Comparison of ENCODE assay signal across 10 cellular contexts in the genomic region with DNA sequence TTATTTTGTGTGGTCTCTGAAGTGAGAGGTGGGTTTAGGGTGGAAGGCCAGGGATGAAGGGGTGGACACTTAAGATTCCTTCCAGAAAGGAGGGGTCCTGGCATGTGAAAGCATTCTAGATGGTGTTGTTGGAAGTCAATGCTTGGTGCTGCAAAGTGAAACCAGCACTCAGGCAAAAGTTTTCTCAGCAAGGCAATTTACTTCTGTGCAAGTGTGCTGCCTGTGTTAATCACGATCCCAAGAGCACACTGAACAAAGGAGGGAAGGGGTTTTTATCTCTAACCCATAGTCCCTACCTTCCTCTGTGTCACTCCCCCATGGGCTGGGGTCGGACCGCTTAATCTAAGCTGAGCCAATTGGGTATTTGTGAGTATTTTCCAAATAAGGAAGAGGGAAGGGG. TPM values are rescaled to one million over a fixed set of nuclear protein-coding genes. Genes with fewer than 3 reads are reported as not detected.
DNase-seq lines count a peak whose midpoint lies in the region; ATAC-seq, FAIRE-seq and TF ChIP-seq lines count a peak whose summit lies in the region.
"Had no signal": no experiment of that assay in that cellular context is flagged by ENCODE, and none has a peak within 500 bp of the region (broad histone marks: within the 10 kb centered on the region; RNA-seq: fewer than 3 reads in every experiment).

No MANE protein-coding gene starts in this region.

- DNase-seq in HFFc6 = no peak
- no peak for DNase-seq in GM12878 (ENCODE audit: low read depth, low spot score)
- DNase-seq in NCI-H510A (lab: John Stamatoyannopoulos, UW) = no peak
- DNase-seq in effector memory CD4-positive, alpha-beta T cell = no peak
- DNase-seq: activated CD4-positive, CD25-positive, alpha-beta regulatory T cell treated with anti-CD3 and anti-CD28 coated beads, Interleukin-2, amount 50 U/mL, for 72 hours; NCI-H1417 treated with DMSO at 0.1 percent for 48 hours had no signal

- H3K4me2 ChIP-seq in GM12878 (ENCODE audit: control insufficient read depth, insufficient read depth) = peak overlapping the region; percentile 79; the same call in 1 of the 2 replicates

- peaks cover 52% of the 10 kb centered on the region for H3K79me2 ChIP-seq in ACC112 (ENCODE audit: control insufficient read depth, insufficient read depth, low read length, unreplicated experiment)
- H3K79me2 ChIP-seq in GM12878 (ENCODE audit: control insufficient read depth, insufficient read depth, low read length) = peaks cover 14% of the 10 kb centered on the region

- TF ChIP-seq EP300 in GM12878 (IDR thresholded peaks at IDR 0.05; ENCODE audit: borderline replicate concordance in 1 of 2, control insufficient read depth in 1 of 2, low read depth in 2 of 2, low read length in 2 of 2) = no peak

- TF ChIP-seq CTCF in HFFc6 (IDR thresholded peaks at IDR 0.05) (no peak), GM12878 (IDR thresholded peaks at IDR 0.05 in 2 of 3, conservative IDR thresholded peaks at IDR 0.05 in 1 of 3; ENCODE audit: control insufficient read depth in 2 of 3, extremely low read depth in 1 of 3, insufficient read depth in 1 of 3, low read depth in 3 of 3, low read length in 3 of 3) (no peak)

- intact Hi-C loops in GM12878 (cut with micrococcal nuclease; ENCODE audit: unreplicated experiment) = no loop called here

- peaks cover 16% of the 10 kb centered on the region for H3K4me1 Mint-ChIP-seq in HFFc6 (ENCODE audit: low read depth)

- H2AFZ ChIP-seq in ACC112 (ENCODE audit: low read length, unreplicated experiment) (no peak overlapping the region), GM12878 (ENCODE audit: control insufficient read depth, low read depth, low read length) (no peak overlapping the region)

- no peak for TF ChIP-seq RAD21 in GM12878 (IDR thresholded peaks at IDR 0.05; ENCODE audit: insufficient read depth, low read depth, low read length)

- H3K27ac ChIP-seq in ACC112 (ENCODE audit: low read depth, low read length) (no peak overlapping the region), GM12878 (ENCODE audit: control insufficient read depth, insufficient read depth) (no peak overlapping the region), muscle layer of colon (ENCODE audit: low read depth, low read length) (no peak overlapping the region)
- no peak overlapping the region for H3K27ac ChIP-seq in effector memory CD4-positive, alpha-beta T cell (ENCODE audit: insufficient read depth, low read length, poor library complexity, severe bottlenecking)

- RAD21 ChIA-PET in GM12878 (lab: Charles Lee; ENCODE audit: unreplicated experiment) = no interaction called here

- H3K4me3 ChIP-seq in ACC112 (ENCODE audit: low read depth, low read length) (peak overlapping the region; percentile 93), GM12878 (peak overlapping the region; percentile 88; the same call in 1 of the 2 replicates), muscle layer of colon (ENCODE audit: low read depth in 1 of 2, low read length in 2 of 2) (peak overlapping the region; percentile 2 to 94)
- H3K4me3 ChIP-seq in effector memory CD4-positive, alpha-beta T cell (ENCODE audit: insufficient read depth, low read depth, low read length, poor library complexity, severe bottlenecking) = no peak overlapping the region

- H4K20me1 ChIP-seq in GM12878 (ENCODE audit: control insufficient read depth, insufficient read depth) = no peaks in the 10 kb centered on the region

- H3K4me1 ChIP-seq in ACC112 (ENCODE audit: control insufficient read depth, insufficient read depth, low read length, unreplicated experiment) = no peaks in the 10 kb centered on the region
- H3K4me1 ChIP-seq in GM12878 (ENCODE audit: control insufficient read depth, insufficient read depth, low read length) = no peaks in the 10 kb centered on the region
- H3K4me1 ChIP-seq in muscle layer of colon (ENCODE audit: insufficient read depth, low read length) = peaks cover 15% of the 10 kb centered on the region
- H3K4me1 ChIP-seq in effector memory CD4-positive, alpha-beta T cell (ENCODE audit: control insufficient read depth, insufficient read depth, low read length, poor library complexity, severe bottlenecking) = peaks cover 12% of the 10 kb centered on the region

- H3K9me3 Mint-ChIP-seq in HFFc6 = peaks cover 65% of the 10 kb centered on the region

- peaks cover 54% of the 10 kb centered on the region for H3K36me3 ChIP-seq in ACC112 (ENCODE audit: insufficient read depth, low read length)
- peaks cover 6 to 23% of the 10 kb centered on the region in 2 experiments for H3K36me3 ChIP-seq in GM12878 (ENCODE audit: control insufficient read depth in 2 of 2, insufficient read depth in 2 of 2, low read length in 1 of 2)
- H3K36me3 ChIP-seq in muscle layer of colon (ENCODE audit: insufficient read depth, low read length) = peaks cover 46% of the 10 kb centered on the region
- peaks cover 51% of the 10 kb centered on the region for H3K36me3 ChIP-seq in effector memory CD4-positive, alpha-beta T cell (ENCODE audit: control insufficient read depth, insufficient read depth, low read length)

- no peak for FAIRE-seq in GM12878 (lab: Jason Lieb, UNC)

- peaks cover 4% of the 10 kb centered on the region for H3K27me3 Mint-ChIP-seq in HFFc6 (ENCODE audit: insufficient read depth)

- no peaks in the 10 kb centered on the region for H3K27me3 ChIP-seq in ACC112 (ENCODE audit: insufficient read depth, low read length)
- H3K27me3 ChIP-seq in GM12878 (replicated peaks in 1 of 2; ENCODE audit: control insufficient read depth in 2 of 2, insufficient read depth in 2 of 2, low read length in 1 of 2) = no peaks in the 10 kb centered on the region
- no peaks in the 10 kb centered on the region for H3K27me3 ChIP-seq in muscle layer of colon (ENCODE audit: control insufficient read depth in 1 of 2, insufficient read depth in 2 of 2, low read length in 2 of 2)
- H3K27me3 ChIP-seq in effector memory CD4-positive, alpha-beta T cell (replicated peaks; ENCODE audit: control insufficient read depth, insufficient read depth, low read length, poor library complexity, severe bottlenecking) = no peaks in the 10 kb centered on the region

- BruUV-seq in GM12878 (replicated peaks; lab: Mats Ljungman, UMichigan) = no TSS peak

- SMC1A ChIA-PET in GM12878 (lab: Charles Lee; ENCODE audit: uncharacterized antibody, unreplicated experiment) = no interaction called here

- peaks cover 69% of the 10 kb centered on the region for H3K36me3 Mint-ChIP-seq in HFFc6 (ENCODE audit: low read depth)

- H3K4me3 Mint-ChIP-seq in HFFc6 = peak overlapping the region; percentile 90

- peak overlapping the region; percentile 50; the same call in 1 of the 2 replicates for H3K27ac Mint-ChIP-seq in HFFc6

- in situ Hi-C loops in GM12878 (cut with MboI) = no loop called here

- peaks cover 60% of the 10 kb centered on the region for H3K9me3 ChIP-seq in GM12878 (replicated peaks; ENCODE audit: control insufficient read depth, insufficient read depth, low read length)
- H3K9me3 ChIP-seq in muscle layer of colon (ENCODE audit: low read length) = peaks cover 57% of the 10 kb centered on the region
- H3K9me3 ChIP-seq in effector memory CD4-positive, alpha-beta T cell (ENCODE audit: control insufficient read depth, low read length) = peaks cover 49% of the 10 kb centered on the region

- ATAC-seq in GM12878 (no peak), HG03571 (IDR thresholded peaks at IDR 0.05; ENCODE audit: unreplicated experiment) (no peak), HG03045 (IDR thresholded peaks at IDR 0.05; ENCODE audit: unreplicated experiment) (no peak)

- H3K9ac ChIP-seq in GM12878 (ENCODE audit: control insufficient read depth, insufficient read depth, low read length) (no peak overlapping the region), muscle layer of colon (ENCODE audit: low read length) (no peak overlapping the region)

- CTCF ChIA-PET in GM12878 (lab: Yijun Ruan, JAX) = no interaction called here

- 93% methylated on average over 3 of the region's 3 CpGs for WGBS in GM12878 (ENCODE audit: insufficient coverage, insufficient replicate concordance, low lambda C conversion rate, missing lambda C conversion rate)

- no peak for TF ChIP-seq POLR2A in GM12878 (IDR thresholded peaks at IDR 0.05; ENCODE audit: low read depth, low read length)

- POLR2A ChIA-PET in GM12878 (lab: Charles Lee) = no interaction called here

RNA-seq across cellular contexts. Expression of gene ZNF134, which starts 1.3 kb away (rescaled TPM):
- 10 to 100 TPM; 13.5 to 14.6 (median 14.3) TPM for total RNA-seq in HFFc6 (2021; fragmentation: NEBNext Ultra II Directional; extraction: Animal tissue kit (Norgen Biotek cat#: 25700))
- total RNA-seq in GM12878 (2013; cell fraction: nucleolus; rRNA removed) = 26.0 and 35.0 TPM in 2 replicates
- total RNA-seq in GM12878 (2014; rRNA removed) (14.3 and 17.6 TPM in 2 replicates), GM12878 (2014; rRNA removed; fragmentation: Illumina TruSeq; extraction: Trizol) (9.8 and 10.0 TPM in 2 replicates), GM12878 (2021) (10.8 and 13.2 TPM in 2 replicates)
- 9.0 TPM for polyA plus RNA-seq in GM12878 (2011; ENCODE audit: low read depth)
- polyA plus RNA-seq in GM12878 (2011; rRNA removed) (6.9 and 8.3 TPM in 2 replicates), GM12878 (2014; fragmentation: Illumina TruSeq; extraction: Trizol) (7.9 and 9.5 TPM in 2 replicates), GM12878 (2014; fragmentation: Nextera tagmentation; extraction: Ambion mirVana) (1 to 10 TPM; 1.6 to 2.6 TPM), GM12878 (2014; rRNA removed) (10.6 and 12.2 TPM in 2 replicates), GM12878 (2016; fragmentation: Nextera tagmentation; extraction: Ambion mirVana) (10 to 100 TPM in 1 of 2 experiments, 1 to 10 TPM in 1; 9.7 to 10.5 TPM)
- polyA plus RNA-seq in GM12878 (2011; cell fraction: cytosol; rRNA removed) = 6.6 TPM in 2 replicates
- 6.5 and 6.8 TPM in 2 replicates for polyA plus RNA-seq in GM12878 (2011; cell fraction: nucleus; rRNA removed)
- 8.3 and 9.2 TPM in 2 replicates for polyA plus RNA-seq in GM12878 (2012)
- 7.1 and 10.2 TPM in 2 replicates for polyA minus RNA-seq in GM12878 (2011; rRNA and poly(A)+ RNA removed)
- polyA minus RNA-seq in GM12878 (2011; cell fraction: cytosol; rRNA and poly(A)+ RNA removed) = 2.1 and 2.8 TPM in 2 replicates
- 7.7 and 9.7 TPM in 2 replicates for polyA minus RNA-seq in GM12878 (2011; cell fraction: nucleus; rRNA and poly(A)+ RNA removed)

RNA-seq across cellular contexts. Expression of gene ZNF530, which starts 15.7 kb away (rescaled TPM):
- 1 to 10 TPM; 2.3 to 4.5 (median 3.6) TPM for total RNA-seq in HFFc6 (2021; fragmentation: NEBNext Ultra II Directional; extraction: Animal tissue kit (Norgen Biotek cat#: 25700))
- 6.8 and 7.1 TPM in 2 replicates for total RNA-seq in GM12878 (2013; cell fraction: nucleolus; rRNA removed)
- total RNA-seq in GM12878 (2014; rRNA removed) (9.3 and 9.9 TPM in 2 replicates), GM12878 (2014; rRNA removed; fragmentation: Illumina TruSeq; extraction: Trizol) (6.0 and 6.7 TPM in 2 replicates), GM12878 (2021) (6.4 and 7.5 TPM in 2 replicates)
- 2.6 TPM for polyA plus RNA-seq in GM12878 (2011; ENCODE audit: low read depth)
- polyA plus RNA-seq in GM12878 (2011; rRNA removed) (3.7 and 3.9 TPM in 2 replicates), GM12878 (2014; fragmentation: Illumina TruSeq; extraction: Trizol) (5.5 and 6.9 TPM in 2 replicates), GM12878 (2014; fragmentation: Nextera tagmentation; extraction: Ambion mirVana) (1 to 10 TPM; 1.9 to 2.1 TPM), GM12878 (2014; rRNA removed) (8.8 and 12.9 TPM in 2 replicates), GM12878 (2016; fragmentation: Nextera tagmentation; extraction: Ambion mirVana) (1 to 10 TPM; 6.5 to 8.3 TPM)
- 3.7 and 4.0 TPM in 2 replicates for polyA plus RNA-seq in GM12878 (2011; cell fraction: cytosol; rRNA removed)
- 4.4 and 6.1 TPM in 2 replicates for polyA plus RNA-seq in GM12878 (2011; cell fraction: nucleus; rRNA removed)
- polyA plus RNA-seq in GM12878 (2012) = 4.6 and 5.9 TPM in 2 replicates
- polyA minus RNA-seq in GM12878 (2011; rRNA and poly(A)+ RNA removed) = 4.0 TPM in 2 replicates
- polyA minus RNA-seq in GM12878 (2011; cell fraction: cytosol; rRNA and poly(A)+ RNA removed) = 1.3 and 2.0 TPM in 2 replicates
- 8.0 and 11.2 TPM in 2 replicates for polyA minus RNA-seq in GM12878 (2011; cell fraction: nucleus; rRNA and poly(A)+ RNA removed)

RNA-seq across cellular contexts. Expression of gene ZNF211, which starts 17.6 kb away (rescaled TPM):
- 1 to 10 TPM; 5.8 to 8.1 (median 6.7) TPM for total RNA-seq in HFFc6 (2021; fragmentation: NEBNext Ultra II Directional; extraction: Animal tissue kit (Norgen Biotek cat#: 25700))
- 19.8 and 20.5 TPM in 2 replicates for total RNA-seq in GM12878 (2013; cell fraction: nucleolus; rRNA removed)
- total RNA-seq in GM12878 (2014; rRNA removed) (10.7 and 11.1 TPM in 2 replicates), GM12878 (2014; rRNA removed; fragmentation: Illumina TruSeq; extraction: Trizol) (9.6 and 9.8 TPM in 2 replicates), GM12878 (2021) (8.6 and 9.4 TPM in 2 replicates)
- polyA plus RNA-seq in GM12878 (2011; ENCODE audit: low read depth) = 9.4 TPM
- polyA plus RNA-seq in GM12878 (2011; rRNA removed) (20.6 and 22.0 TPM in 2 replicates), GM12878 (2014; fragmentation: Illumina TruSeq; extraction: Trizol) (9.3 and 12.2 TPM in 2 replicates), GM12878 (2014; fragmentation: Nextera tagmentation; extraction: Ambion mirVana) (1 to 10 TPM; 2.1 to 3.6 TPM), GM12878 (2014; rRNA removed) (8.5 and 9.1 TPM in 2 replicates), GM12878 (2016; fragmentation: Nextera tagmentation; extraction: Ambion mirVana) (10 to 100 TPM in 1 of 2 experiments, 1 to 10 TPM in 1; 6.7 to 10.3 TPM)
- 11.2 and 12.7 TPM in 2 replicates for polyA plus RNA-seq in GM12878 (2011; cell fraction: cytosol; rRNA removed)
- 21.5 and 34.9 TPM in 2 replicates for polyA plus RNA-seq in GM12878 (2011; cell fraction: nucleus; rRNA removed)
- polyA plus RNA-seq in GM12878 (2012) = 8.0 and 10.3 TPM in 2 replicates
- 10.6 and 14.8 TPM in 2 replicates for polyA minus RNA-seq in GM12878 (2011; rRNA and poly(A)+ RNA removed)
- 4.5 and 4.9 TPM in 2 replicates for polyA minus RNA-seq in GM12878 (2011; cell fraction: cytosol; rRNA and poly(A)+ RNA removed)
- 18.4 and 23.5 TPM in 2 replicates for polyA minus RNA-seq in GM12878 (2011; cell fraction: nucleus; rRNA and poly(A)+ RNA removed)

RNA-seq across cellular contexts. Expression of gene ZIK1, which starts 31.4 kb away (rescaled TPM):
- 1 to 10 TPM in 3 of 6 experiments, under 1 TPM in 3; 0.80 to 3.0 (median 1.3) TPM for total RNA-seq in HFFc6 (2021; fragmentation: NEBNext Ultra II Directional; extraction: Animal tissue kit (Norgen Biotek cat#: 25700))
- 6.4 and 8.4 TPM in 2 replicates for total RNA-seq in GM12878 (2013; cell fraction: nucleolus; rRNA removed)
- total RNA-seq in GM12878 (2014; rRNA removed) (3.5 and 4.6 TPM in 2 replicates), GM12878 (2014; rRNA removed; fragmentation: Illumina TruSeq; extraction: Trizol) (3.9 and 4.7 TPM in 2 replicates), GM12878 (2021) (3.3 and 3.5 TPM in 2 replicates)
- 3.0 TPM for polyA plus RNA-seq in GM12878 (2011; ENCODE audit: low read depth)
- polyA plus RNA-seq in GM12878 (2011; rRNA removed) (2.4 and 3.1 TPM in 2 replicates), GM12878 (2014; fragmentation: Illumina TruSeq; extraction: Trizol) (2.8 and 3.5 TPM in 2 replicates), GM12878 (2014; fragmentation: Nextera tagmentation; extraction: Ambion mirVana) (1 to 10 TPM in 1 of 2 experiments, under 1 TPM in 1; 0.45 to 1.1 TPM), GM12878 (2014; rRNA removed) (2.3 TPM in 2 replicates), GM12878 (2016; fragmentation: Nextera tagmentation; extraction: Ambion mirVana) (1 to 10 TPM; 2.5 to 3.3 TPM)
- polyA plus RNA-seq in GM12878 (2011; cell fraction: cytosol; rRNA removed) = 1.6 and 2.3 TPM in 2 replicates
- polyA plus RNA-seq in GM12878 (2011; cell fraction: nucleus; rRNA removed) = 2.5 and 3.2 TPM in 2 replicates
- 2.5 and 2.7 TPM in 2 replicates for polyA plus RNA-seq in GM12878 (2012)
- 4.0 and 4.2 TPM in 2 replicates for polyA minus RNA-seq in GM12878 (2011; rRNA and poly(A)+ RNA removed)
- polyA minus RNA-seq in GM12878 (2011; cell fraction: cytosol; rRNA and poly(A)+ RNA removed) = 0.53 and 2.9 TPM in 2 replicates
- polyA minus RNA-seq in GM12878 (2011; cell fraction: nucleus; rRNA and poly(A)+ RNA removed) = 3.6 and 6.4 TPM in 2 replicates

RNA-seq across cellular contexts. Expression of gene ZNF416, which starts 36.6 kb away (rescaled TPM):
- 1 to 10 TPM; 3.8 to 5.4 (median 5.0) TPM for total RNA-seq in HFFc6 (2021; fragmentation: NEBNext Ultra II Directional; extraction: Animal tissue kit (Norgen Biotek cat#: 25700))
- total RNA-seq in GM12878 (2013; cell fraction: nucleolus; rRNA removed) = 14.0 and 15.4 TPM in 2 replicates
- 5.2 and 5.4 TPM in 2 replicates for total RNA-seq in GM12878 (2014; rRNA removed)
- total RNA-seq in GM12878 (2014; rRNA removed; fragmentation: Illumina TruSeq; extraction: Trizol) = 5.1 and 5.3 TPM in 2 replicates
- total RNA-seq in GM12878 (2021) = 5.3 TPM in 2 replicates
- 4.6 TPM for polyA plus RNA-seq in GM12878 (2011; ENCODE audit: low read depth)
- polyA plus RNA-seq in GM12878 (2011; rRNA removed) = 3.9 TPM in 2 replicates
- 3.1 and 3.5 TPM in 2 replicates for polyA plus RNA-seq in GM12878 (2011; cell fraction: cytosol; rRNA removed)
- polyA plus RNA-seq in GM12878 (2011; cell fraction: nucleus; rRNA removed) = 4.2 and 5.3 TPM in 2 replicates
- polyA plus RNA-seq in GM12878 (2012) = 2.8 and 3.4 TPM in 2 replicates
- 4.1 and 5.4 TPM in 2 replicates for polyA plus RNA-seq in GM12878 (2014; fragmentation: Illumina TruSeq; extraction: Trizol)
- polyA plus RNA-seq in GM12878 (2014; fragmentation: Nextera tagmentation; extraction: Ambion mirVana) = 1 to 10 TPM; 1.2 to 1.6 TPM
- 3.2 and 3.9 TPM in 2 replicates for polyA plus RNA-seq in GM12878 (2014; rRNA removed)
- 1 to 10 TPM; 4.4 to 5.1 TPM for polyA plus RNA-seq in GM12878 (2016; fragmentation: Nextera tagmentation; extraction: Ambion mirVana)
- polyA minus RNA-seq in GM12878 (2011; rRNA and poly(A)+ RNA removed) = 8.6 and 12.4 TPM in 2 replicates
- 1.7 and 2.8 TPM in 2 replicates for polyA minus RNA-seq in GM12878 (2011; cell fraction: cytosol; rRNA and poly(A)+ RNA removed)
- polyA minus RNA-seq in GM12878 (2011; cell fraction: nucleus; rRNA and poly(A)+ RNA removed) = 10.0 TPM in 2 replicates
